19 cellular contexts compared by ENCODE assay signal in the genomic region with DNA sequence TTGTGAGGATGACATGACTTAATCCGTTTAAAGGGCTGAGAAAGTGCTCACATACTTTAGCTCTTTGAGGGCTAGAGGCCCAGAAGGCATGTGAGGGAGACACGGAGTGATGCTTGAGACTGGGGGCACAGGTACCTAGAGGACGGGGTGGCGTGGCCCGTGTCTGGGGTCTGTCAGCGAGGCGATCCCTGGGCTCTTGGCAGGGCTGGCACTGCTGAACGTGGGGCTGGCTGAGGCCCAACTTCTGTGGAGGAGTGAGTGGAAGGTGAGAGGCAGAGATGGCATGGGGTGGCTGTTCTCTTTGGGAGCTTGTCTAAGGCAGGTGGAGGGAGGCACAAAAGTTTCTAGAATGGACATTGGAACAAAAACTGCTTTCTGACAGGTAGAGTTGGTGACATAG. TPM values are rescaled to one million over a fixed set of nuclear protein-coding genes. Genes with fewer than 3 reads are reported as not detected.
DNase-seq lines count a peak whose midpoint lies in the region; ATAC-seq, FAIRE-seq and TF ChIP-seq lines count a peak whose summit lies in the region.
"Had no signal": no experiment of that assay in that cellular context is flagged by ENCODE, and none has a peak within 500 bp of the region (broad histone marks: within the 10 kb centered on the region; RNA-seq: fewer than 3 reads in every experiment).

No MANE protein-coding gene starts in this region.

- WGBS in transverse colon (ENCODE audit: low coverage in 1 of 2), 2 donors: 40 to 86% methylated on average over 1 to 7 of the region's 8 CpGs

- TF ChIP-seq POLR2A in breast epithelium (IDR thresholded peaks at IDR 0.05): no peak
- TF ChIP-seq POLR2A in transverse colon (IDR thresholded peaks at IDR 0.05): no peak

- no peak for DNase-seq in activated naive CD4-positive, alpha-beta T cell (lab: John Stamatoyannopoulos, UW)
- DNase-seq in breast epithelium (ENCODE audit: low spot score in 2 of 2) (no peak), kidney (no peak), transverse colon (no peak), dedifferentiated amniotic fluid mesenchymal stem cell (ENCODE audit: extremely low spot score) (no peak)
- no peak for DNase-seq in stimulated activated naive CD4-positive, alpha-beta T cell (lab: John Stamatoyannopoulos, UW)
- DNase-seq: dermis blood vessel endothelial cell, foreskin fibroblast, HCEC 1CT, islet precursor cell, natural killer cell, NCI-H1092, NCI-H226, uterus had no signal

- no peaks in the 10 kb centered on the region for H3K36me3 ChIP-seq in breast epithelium
- peaks cover 0 to 4% of the 10 kb centered on the region in 2 donors for H3K36me3 ChIP-seq in kidney (ENCODE audit: control insufficient read depth in 1 of 2, insufficient read depth in 2 of 2, low read length in 2 of 2)
- no peaks in the 10 kb centered on the region for H3K36me3 ChIP-seq in transverse colon
- H3K36me3 ChIP-seq: uterus had no signal

- H3K27me3 Mint-ChIP-seq in activated naive CD4-positive, alpha-beta T cell treated with anti-CD3 and anti-CD28 coated beads, Interleukin-2, amount 50 U/mL, for 24 hours: no peaks in the 10 kb centered on the region

- TF ChIP-seq EP300 in transverse colon (IDR thresholded peaks at IDR 0.05; ENCODE audit: low read depth): no peak

- in situ Hi-C loops in transverse colon (cut with MboI; ENCODE audit: low pct_ligation_motif_present in 1 of 4, low pct_unique_long_range_greater_than_20kb in 1 of 4, low sequenced_read_pairs in 3 of 4): loop anchor here in 1 of 4 donors (10.0 kb wide), 1 partner anchor 46 kb away; no protein-coding TSS in a partner anchor

- no peak for TF ChIP-seq CTCF in breast epithelium (IDR thresholded peaks at IDR 0.05)
- TF ChIP-seq CTCF in kidney (IDR thresholded peaks at IDR 0.05; ENCODE audit: borderline replicate concordance, extremely low read depth, insufficient read depth): no peak
- no peak for TF ChIP-seq CTCF in transverse colon (IDR thresholded peaks at IDR 0.05)

- H3K27ac ChIP-seq in breast epithelium (peak overlapping the region; percentile 57 to 76), kidney (ENCODE audit: low read depth in 2 of 2, low read length in 2 of 2) (peak overlapping the region; percentile 79 to 85), transverse colon (peak overlapping the region; percentile 82 to 90 (median 87))
- H3K27ac ChIP-seq: uterus had no signal

- no peaks in the 10 kb centered on the region for H3K27me3 ChIP-seq in breast epithelium
- H3K27me3 ChIP-seq in transverse colon: no peaks in the 10 kb centered on the region
- H3K27me3 ChIP-seq: uterus had no signal

- intact Hi-C loops in breast epithelium (cut with DNase I; ENCODE audit: low total_unique reads): loop anchor here (5.0 kb wide), 1 partner anchor 43 kb away; no protein-coding TSS in a partner anchor
- intact Hi-C loops in kidney (cut with DNase I): no loop called here
- intact Hi-C loops in transverse colon (cut with DNase I; ENCODE audit: low total_unique reads): no loop called here

- H3K4me3 Mint-ChIP-seq in activated naive CD4-positive, alpha-beta T cell treated with anti-CD3 and anti-CD28 coated beads, Interleukin-2, amount 50 U/mL, for 24 hours: no peak overlapping the region
- H3K4me3 Mint-ChIP-seq: natural killer cell had no signal

- FAIRE-seq in kidney (lab: Jason Lieb, UNC): no peak
- FAIRE-seq: GM12891 had no signal

- H3K4me1 ChIP-seq in breast epithelium (peaks cover 0 to 12% of the 10 kb centered on the region in 2 donors), kidney (ENCODE audit: control insufficient read depth in 1 of 2, insufficient read depth in 1 of 2, low read depth in 1 of 2, low read length in 2 of 2) (peaks cover 20 to 25% of the 10 kb centered on the region in 2 donors), transverse colon (peaks cover 32 to 64% (median 42%) of the 10 kb centered on the region in 4 donors)
- H3K4me1 ChIP-seq: uterus had no signal

- ATAC-seq in HG02981 (IDR thresholded peaks at IDR 0.05; ENCODE audit: unreplicated experiment): no peak
- ATAC-seq: natural killer cell had no signal

- peak overlapping the region; percentile 5 for H3K27ac Mint-ChIP-seq in activated naive CD4-positive, alpha-beta T cell treated with anti-CD3 and anti-CD28 coated beads, Interleukin-2, amount 50 U/mL, for 24 hours
- H3K27ac Mint-ChIP-seq: natural killer cell had no signal

- no peak overlapping the region for H3K9ac ChIP-seq in kidney (ENCODE audit: low read length in 2 of 2)

- H3K4me3 ChIP-seq in breast epithelium (no peak overlapping the region), kidney (ENCODE audit: low read length in 2 of 2) (no peak overlapping the region), transverse colon (peak overlapping the region in 1 of 4 donors; percentile 2)
- H3K4me3 ChIP-seq: uterus had no signal

- no peaks in the 10 kb centered on the region for H3K36me3 Mint-ChIP-seq in activated naive CD4-positive, alpha-beta T cell treated with anti-CD3 and anti-CD28 coated beads, Interleukin-2, amount 50 U/mL, for 24 hours
- H3K36me3 Mint-ChIP-seq: natural killer cell had no signal

- H3K9me3 ChIP-seq in breast epithelium (no peaks in the 10 kb centered on the region), kidney (ENCODE audit: control insufficient read depth in 1 of 2, low read length in 2 of 2) (no peaks in the 10 kb centered on the region), transverse colon (no peaks in the 10 kb centered on the region)
- H3K9me3 ChIP-seq: uterus had no signal

- H3K4me1 Mint-ChIP-seq in activated naive CD4-positive, alpha-beta T cell treated with anti-CD3 and anti-CD28 coated beads, Interleukin-2, amount 50 U/mL, for 24 hours: peaks cover 19% of the 10 kb centered on the region

- H3K9me3 Mint-ChIP-seq in activated naive CD4-positive, alpha-beta T cell treated with anti-CD3 and anti-CD28 coated beads, Interleukin-2, amount 50 U/mL, for 24 hours: no peaks in the 10 kb centered on the region
- H3K9me3 Mint-ChIP-seq: natural killer cell had no signal

RNA-seq across cellular contexts. Expression of gene SEMA4B, which starts 9.5 kb away (rescaled TPM):
- total RNA-seq in breast epithelium (10 to 100 TPM in 2 of 3 donors, 1 to 10 TPM in 1; 6.6 to 72.8 (median 56.9) TPM), kidney (190 TPM), transverse colon (100 to 1,000 TPM; 115 to 193 (median 134) TPM)
- 28.7 TPM for polyA plus RNA-seq in kidney (ENCODE audit: insufficient read depth, low read depth, low replicate concordance)

RNA-seq across cellular contexts. Expression of gene CIB1, which starts 23.1 kb away (rescaled TPM):
- 10 to 100 TPM; 30.2 to 61.3 (median 49.5) TPM for total RNA-seq in breast epithelium
- total RNA-seq in kidney: 158 TPM
- polyA plus RNA-seq in kidney (ENCODE audit: insufficient read depth, low read depth, low replicate concordance): 321 TPM
- total RNA-seq in transverse colon: 100 to 1,000 TPM in 3 of 4 donors, 10 to 100 TPM in 1; 38.4 to 156 (median 131) TPM

RNA-seq across cellular contexts. Expression of gene GDPGP1, which starts 23.4 kb away (rescaled TPM):
- total RNA-seq in breast epithelium (1 to 10 TPM; 3.4 to 9.4 (median 7.5) TPM), kidney (15.3 TPM), transverse colon (10 to 100 TPM in 3 of 4 donors, 1 to 10 TPM in 1; 6.8 to 28.8 (median 21.3) TPM)
- polyA plus RNA-seq in kidney (ENCODE audit: insufficient read depth, low read depth, low replicate concordance): 4.8 TPM

RNA-seq across cellular contexts. Expression of gene TTLL13, which starts 38.8 kb away (rescaled TPM):
- total RNA-seq in breast epithelium (under 1 TPM in 1 of 3 donors, not detected in 2; 0.15 TPM), kidney (0.54 TPM), transverse colon (under 1 TPM in 1 of 4 donors, not detected in 3; 0.27 TPM)
- polyA plus RNA-seq in kidney (ENCODE audit: insufficient read depth, low read depth, low replicate concordance): 0.88 TPM
- total RNA-seq: RPMI7951, skeletal muscle tissue had no signal

RNA-seq across cellular contexts. Expression of gene NGRN, which starts 54.9 kb away (rescaled TPM):
- total RNA-seq in breast epithelium: 10 to 100 TPM; 67.7 to 99.1 (median 87.2) TPM
- 81.9 TPM for total RNA-seq in kidney
- 93.8 TPM for polyA plus RNA-seq in kidney (ENCODE audit: insufficient read depth, low read depth, low replicate concordance)
- total RNA-seq in transverse colon: 10 to 100 TPM; 27.7 to 58.3 (median 44.5) TPM
